ENCODE assay signal across 39 cellular contexts in the genomic region with DNA sequence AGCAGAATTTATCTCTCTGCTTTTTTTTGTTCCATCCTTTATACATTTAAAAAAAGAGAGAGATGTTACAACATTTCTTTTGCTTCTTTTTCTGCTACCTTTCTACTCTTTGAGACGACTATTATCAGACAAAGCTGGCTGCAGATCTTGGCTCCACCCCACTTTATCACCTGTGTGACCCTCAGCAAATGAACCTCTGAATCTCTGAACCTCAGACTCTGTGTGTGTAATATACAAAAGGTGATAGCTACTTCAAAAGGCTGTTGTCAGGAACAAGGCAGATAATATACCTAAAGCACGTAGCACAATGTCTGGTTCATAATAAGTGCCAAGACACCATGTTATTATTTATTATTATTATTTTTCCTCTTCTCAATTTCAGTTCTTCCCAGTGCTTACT.
"Had no signal": no experiment of that assay in that cellular context is flagged by ENCODE, and none has a peak within 500 bp of the region (broad histone marks: within the 10 kb centered on the region; RNA-seq: fewer than 3 reads in every experiment).

No MANE protein-coding gene starts in this region.

- H3K9me3 ChIP-seq: ascending aorta had no signal

- H3K36me3 Mint-ChIP-seq: activated CD8-positive, alpha-beta memory T cell treated with anti-CD3 and anti-CD28 coated beads, Interleukin-2, amount 10 ng/mL, durations not matched to agents 7 days and 5 days; activated naive CD4-positive, alpha-beta T cell treated with anti-CD3 and anti-CD28 coated beads, Interleukin-2, amount 10 ng/mL, durations not matched to agents 7 days and 5 days; activated naive CD4-positive, alpha-beta T cell treated with anti-CD3 and anti-CD28 coated beads, Interleukin-2, amount 50 U/mL, for 24 hours; activated naive CD8-positive, alpha-beta T cell; activated naive CD8-positive, alpha-beta T cell treated with anti-CD3 and anti-CD28 coated beads, Interleukin-2, amount 10 ng/mL, durations not matched to agents 7 days and 5 days; brain; WTC11 had no signal

- H3K4me1 Mint-ChIP-seq: activated CD4-positive, alpha-beta memory T cell treated with anti-CD3 and anti-CD28 coated beads, Interleukin-2, amount 10 ng/mL, durations not matched to agents 7 days and 5 days; activated CD8-positive, alpha-beta memory T cell treated with anti-CD3 and anti-CD28 coated beads, Interleukin-2, amount 10 ng/mL, durations not matched to agents 7 days and 5 days; activated naive CD4-positive, alpha-beta T cell treated with anti-CD3 and anti-CD28 coated beads, Interleukin-2, amount 10 ng/mL, durations not matched to agents 7 days and 5 days; central memory CD8-positive, alpha-beta T cell had no signal

- H3K4me3 ChIP-seq: ascending aorta, cardiac muscle cell had no signal

- ATAC-seq: activated CD4-positive, alpha-beta T cell treated with anti-CD3 and anti-CD28 coated beads for 36 hours; activated CD4-positive, CD25-positive, alpha-beta regulatory T cell treated with anti-CD3 and anti-CD28 coated beads, Interleukin-2, amount 50 U/mL, for 24 hours; activated CD8-positive, alpha-beta memory T cell treated with anti-CD3 and anti-CD28 coated beads, Interleukin-2, amount 10 ng/mL, durations not matched to agents 7 days and 5 days; activated CD8-positive, alpha-beta T cell treated with anti-CD3 and anti-CD28 coated beads, Interleukin-2, amount 10 ng/mL, durations not matched to agents 7 days and 5 days; activated naive CD8-positive, alpha-beta T cell treated with anti-CD3 and anti-CD28 coated beads, Interleukin-2, amount 50 U/mL, for 24 hours; WTC11 had no signal

- H3K27me3 ChIP-seq: ascending aorta, cardiac muscle cell had no signal

- H3K9me3 Mint-ChIP-seq: activated CD4-positive, alpha-beta memory T cell treated with anti-CD3 and anti-CD28 coated beads, Interleukin-2, amount 10 ng/mL, durations not matched to agents 7 days and 5 days; activated CD4-positive, alpha-beta T cell treated with anti-CD3 and anti-CD28 coated beads, Interleukin-2, amount 10 ng/mL, durations not matched to agents 7 days and 5 days; activated naive CD4-positive, alpha-beta T cell treated with anti-CD3 and anti-CD28 coated beads, Interleukin-2, amount 10 ng/mL, durations not matched to agents 7 days and 5 days; activated naive CD4-positive, alpha-beta T cell treated with anti-CD3 and anti-CD28 coated beads, Interleukin-2, amount 50 U/mL, for 24 hours; activated naive CD8-positive, alpha-beta T cell treated with anti-CD3 and anti-CD28 coated beads, Interleukin-2, amount 10 ng/mL, durations not matched to agents 7 days and 5 days; activated naive CD8-positive, alpha-beta T cell treated with anti-CD3 and anti-CD28 coated beads, Interleukin-2, amount 50 U/mL, for 24 hours; activated T-cell treated with anti-CD3 and anti-CD28 coated beads, Interleukin-2, amount 50 U/mL, for 24 hours; activated T-helper 2 cell treated with anti-CD3 and anti-CD28 coated beads, Interferon-gamma antibody, Interleukin-2, Interleukin-4, amounts not matched to agents 10 μg/mL and 5 μg/mL and 100 μg/mL, durations not matched to agents 14 hours and 24 hours and 36 hours; brain; central memory CD8-positive, alpha-beta T cell; T-helper 1 cell treated with Interleukin-12 subunit alpha and Interleukin-12 subunit beta and Interleukin-4 antibody, amounts not matched to agents 30 μg/mL and 1 μg/mL, for 36 hours; T-helper 2 cell treated with Interferon-gamma antibody and Interleukin-4, amounts not matched to agents 5 μg/mL and 100 μg/mL, for 36 hours; WTC11 had no signal

- H3K4me1 ChIP-seq: ascending aorta had no signal

- H3K4me3 Mint-ChIP-seq: activated CD4-positive, alpha-beta memory T cell treated with anti-CD3 and anti-CD28 coated beads, Interleukin-2, amount 10 ng/mL, durations not matched to agents 7 days and 5 days; activated CD4-positive, alpha-beta T cell treated with anti-CD3 and anti-CD28 coated beads for 36 hours; activated CD4-positive, alpha-beta T cell treated with anti-CD3 and anti-CD28 coated beads, Interleukin-2, amount 10 ng/mL, durations not matched to agents 7 days and 5 days; activated CD8-positive, alpha-beta memory T cell treated with anti-CD3 and anti-CD28 coated beads, Interleukin-2, amount 10 ng/mL, durations not matched to agents 7 days and 5 days; activated CD8-positive, alpha-beta T cell treated with anti-CD3 and anti-CD28 coated beads, Interleukin-2, amount 10 ng/mL, durations not matched to agents 7 days and 5 days; activated naive CD4-positive, alpha-beta T cell treated with anti-CD3 and anti-CD28 coated beads, Interleukin-2, amount 10 ng/mL, durations not matched to agents 7 days and 5 days; activated naive CD4-positive, alpha-beta T cell treated with anti-CD3 and anti-CD28 coated beads, Interleukin-2, amount 50 U/mL, for 24 hours; activated naive CD8-positive, alpha-beta T cell; activated naive CD8-positive, alpha-beta T cell treated with anti-CD3 and anti-CD28 coated beads, Interleukin-2, amount 10 ng/mL, durations not matched to agents 7 days and 5 days; activated naive CD8-positive, alpha-beta T cell treated with anti-CD3 and anti-CD28 coated beads, Interleukin-2, amount 50 U/mL, for 24 hours; activated T-cell treated with anti-CD3 and anti-CD28 coated beads, Interleukin-2, amount 50 U/mL, for 24 hours; brain; central memory CD8-positive, alpha-beta T cell; T-helper 1 cell treated with Interleukin-12 subunit alpha and Interleukin-12 subunit beta and Interleukin-4 antibody, amounts not matched to agents 30 μg/mL and 1 μg/mL, for 36 hours; T-helper 2 cell treated with Interferon-gamma antibody and Interleukin-4, amounts not matched to agents 5 μg/mL and 100 μg/mL, for 36 hours; WTC11 had no signal

- H3K36me3 ChIP-seq: ascending aorta, cardiac muscle cell, WERI-Rb-1 had no signal

- H3K27ac ChIP-seq: ascending aorta, cardiac muscle cell, WERI-Rb-1 had no signal

- DNase-seq: activated CD4-positive, alpha-beta memory T cell treated with anti-CD3 and anti-CD28 coated beads, Interleukin-2, amount 10 ng/mL, durations not matched to agents 7 days and 5 days; activated CD4-positive, alpha-beta T cell treated with anti-CD3 and anti-CD28 coated beads for 1 hour; activated CD4-positive, alpha-beta T cell treated with anti-CD3 and anti-CD28 coated beads for 36 hours; activated CD4-positive, alpha-beta T cell treated with anti-CD3 and anti-CD28 coated beads for 48 hours; activated CD4-positive, alpha-beta T cell treated with anti-CD3 and anti-CD28 coated beads, Interleukin-2, amount 10 ng/mL, durations not matched to agents 7 days and 5 days; activated CD4-positive, alpha-beta T cell treated with anti-CD3 and anti-CD28 coated beads, Interleukin-2, amount 50 U/mL, for 48 hours; activated CD4-positive, CD25-positive, alpha-beta regulatory T cell; activated CD8-positive, alpha-beta memory T cell treated with anti-CD3 and anti-CD28 coated beads for 24 hours; activated CD8-positive, alpha-beta memory T cell treated with anti-CD3 and anti-CD28 coated beads, Interleukin-2, amount 10 ng/mL, durations not matched to agents 7 days and 5 days; activated CD8-positive, alpha-beta memory T cell treated with anti-CD3 and anti-CD28 coated beads, Interleukin-2, amount 50 U/mL, for 48 hours; activated CD8-positive, alpha-beta T cell treated with anti-CD3 and anti-CD28 coated beads, Interleukin-2, amount 10 ng/mL, durations not matched to agents 7 days and 5 days; activated effector memory CD4-positive, alpha-beta T cell treated with Interleukin-2 at 50 U/mL for 16 hours; activated gamma-delta T cell; activated naive CD4-positive, alpha-beta T cell treated with anti-CD3 and anti-CD28 coated beads, Interleukin-2, amount 10 ng/mL, durations not matched to agents 7 days and 5 days; activated naive CD4-positive, alpha-beta T cell treated with Interleukin-2 at 50 U/mL for 16 hours; activated naive CD8-positive, alpha-beta T cell treated with anti-CD3 and anti-CD28 coated beads, Interleukin-2, amount 10 ng/mL, durations not matched to agents 7 days and 5 days; activated naive CD8-positive, alpha-beta T cell treated with anti-CD3 and anti-CD28 coated beads, Interleukin-2, amount 50 U/mL, for 24 hours; activated T-cell treated with anti-CD3 and anti-CD28 coated beads, Interleukin-2, amount 50 U/mL, for 24 hours; activated T-cell treated with anti-CD3 and anti-CD28 coated beads, Interleukin-2, amount 50 U/mL, for 48 hours; amygdala; anterior cingulate cortex; caudate nucleus; T-helper 1 cell; T-helper 2 cell; T-helper 9 cell; WERI-Rb-1 had no signal

- FAIRE-seq: bronchial epithelial cell, TTC549 had no signal

- H3K27ac Mint-ChIP-seq: activated CD4-positive, alpha-beta memory T cell treated with anti-CD3 and anti-CD28 coated beads, Interleukin-2, amount 10 ng/mL, durations not matched to agents 7 days and 5 days; activated CD4-positive, alpha-beta T cell treated with anti-CD3 and anti-CD28 coated beads for 36 hours; activated CD4-positive, alpha-beta T cell treated with anti-CD3 and anti-CD28 coated beads, Interleukin-2, amount 10 ng/mL, durations not matched to agents 7 days and 5 days; activated CD8-positive, alpha-beta memory T cell treated with anti-CD3 and anti-CD28 coated beads, Interleukin-2, amount 10 ng/mL, durations not matched to agents 7 days and 5 days; activated CD8-positive, alpha-beta T cell treated with anti-CD3 and anti-CD28 coated beads, Interleukin-2, amount 10 ng/mL, durations not matched to agents 7 days and 5 days; activated naive CD4-positive, alpha-beta T cell treated with anti-CD3 and anti-CD28 coated beads, Interleukin-2, amount 10 ng/mL, durations not matched to agents 7 days and 5 days; activated naive CD4-positive, alpha-beta T cell treated with anti-CD3 and anti-CD28 coated beads, Interleukin-2, amount 50 U/mL, for 24 hours; activated naive CD8-positive, alpha-beta T cell; activated naive CD8-positive, alpha-beta T cell treated with anti-CD3 and anti-CD28 coated beads, Interleukin-2, amount 10 ng/mL, durations not matched to agents 7 days and 5 days; activated naive CD8-positive, alpha-beta T cell treated with anti-CD3 and anti-CD28 coated beads, Interleukin-2, amount 50 U/mL, for 24 hours; activated T-cell treated with anti-CD3 and anti-CD28 coated beads, Interleukin-2, amount 50 U/mL, for 24 hours; activated T-helper 2 cell treated with anti-CD3 and anti-CD28 coated beads, Interferon-gamma antibody, Interleukin-2, Interleukin-4, amounts not matched to agents 10 μg/mL and 5 μg/mL and 100 μg/mL, durations not matched to agents 14 hours and 24 hours and 36 hours; brain; T-helper 1 cell treated with Interleukin-12 subunit alpha and Interleukin-12 subunit beta and Interleukin-4 antibody, amounts not matched to agents 30 μg/mL and 1 μg/mL, for 36 hours; T-helper 2 cell treated with Interferon-gamma antibody and Interleukin-4, amounts not matched to agents 5 μg/mL and 100 μg/mL, for 36 hours; WTC11 had no signal
